23 cellular contexts compared by ENCODE assay signal in genomic region chr6:52925919-52926792, GRCh38. TPM values are rescaled to one million over a fixed set of nuclear protein-coding genes. Genes with fewer than 3 reads are reported as not detected.
A peak's percentile ranks its signal among the peaks of the same experiment; 100 is the strongest.
DNase-seq lines count a peak whose midpoint lies in the region; ATAC-seq, FAIRE-seq and TF ChIP-seq lines count a peak whose summit lies in the region.
"Had no signal": no experiment of that assay in that cellular context is flagged by ENCODE, and none has a peak within 500 bp of the region (broad histone marks: within the 10 kb centered on the region; RNA-seq: fewer than 3 reads in every experiment).

No MANE protein-coding gene starts in this region.

- H4K8ac ChIP-seq in IMR-90 (ENCODE audit: low read depth in 2 of 2, low read length in 2 of 2): no peak overlapping the region

- dilution Hi-C loops in IMR-90 (cut with HindIII; ENCODE audit: low sequenced_read_pairs, unreplicated experiment): no loop called here

- no peak overlapping the region for H2BK120ac ChIP-seq in IMR-90 (ENCODE audit: low read depth, low read length)

- H3K27ac ChIP-seq in IMR-90 (ENCODE audit: insufficient read depth, low read length): no peak overlapping the region
- peak overlapping the region; percentile 73 for H3K27ac ChIP-seq in smooth muscle cell (ENCODE audit: low read depth)

- intact Hi-C loops in IMR-90 (cut with micrococcal nuclease): loop anchor here (10.0 kb wide), 1 partner anchor 49 kb away; no protein-coding TSS in a partner anchor

- H4K20me1 ChIP-seq in IMR-90 (ENCODE audit: insufficient read depth, low read length): no peaks in the 10 kb centered on the region
- no peaks in the 10 kb centered on the region for H4K20me1 ChIP-seq in smooth muscle cell (ENCODE audit: low read depth)

- H2BK15ac ChIP-seq in IMR-90 (ENCODE audit: low read depth, low read length): no peak overlapping the region

- H3K23ac ChIP-seq in IMR-90 (ENCODE audit: low read depth, low read length): no peak overlapping the region

- DNase-seq in IMR-90 (no peak), islet precursor cell (peak; percentile 50), smooth muscle cell (lab: John Stamatoyannopoulos, UW; ENCODE audit: unreplicated experiment) (no peak), NCI-H345 (lab: John Stamatoyannopoulos, UW) (no peak), cortex of kidney (lab: John Stamatoyannopoulos, UW) (no peak)
- no peak for DNase-seq in stimulated activated CD4-positive, alpha-beta T cell treated with anti-CD3 and anti-CD28 coated beads, Interleukin-2, amount 100 ng/mL, for 24 hours
- DNase-seq: BE2C, DMS79, H7, KBM-7, NCI-H1092 treated with DMSO at 0.1 percent for 48 hours, NCI-H1436 treated with DMSO at 0.1 percent for 48 hours, NCI-H2029, NCI-H226, NCI-H524, NCI-H774, SHP77, SW 1271 had no signal

- H3K4me1 ChIP-seq in IMR-90 (ENCODE audit: control insufficient read depth, insufficient read depth, low read length): peaks cover 8% of the 10 kb centered on the region
- H3K4me1 ChIP-seq in smooth muscle cell (ENCODE audit: low read depth): peaks cover 31% of the 10 kb centered on the region

- H3F3A ChIP-seq in smooth muscle cell (ENCODE audit: low read depth): peaks cover 12% of the 10 kb centered on the region

- BruUV-seq in IMR-90 (replicated peaks; lab: Mats Ljungman, UMichigan): no TSS peak

- no peak overlapping the region for H3K4me3 ChIP-seq in IMR-90 (ENCODE audit: insufficient read depth, low read depth, low read length)
- H3K4me3 ChIP-seq in smooth muscle cell: no peak overlapping the region
- H3K4me3 ChIP-seq: A549 had no signal

- no peaks in the 10 kb centered on the region for H3K79me2 ChIP-seq in smooth muscle cell (ENCODE audit: low read depth)

- no peaks in the 10 kb centered on the region for H3K27me3 ChIP-seq in IMR-90 (ENCODE audit: control insufficient read depth, insufficient read depth, low read length)
- H3K27me3 ChIP-seq in smooth muscle cell (ENCODE audit: low read depth): no peaks in the 10 kb centered on the region
- H3K27me3 ChIP-seq: BE2C had no signal

- no peak overlapping the region for H3K56ac ChIP-seq in IMR-90 (ENCODE audit: extremely low read depth, insufficient read depth, low read length)

- H2AK9ac ChIP-seq in IMR-90 (replicated peaks; ENCODE audit: low read depth, low read length, poor library complexity): no peak overlapping the region

- no peak overlapping the region for H4K5ac ChIP-seq in IMR-90 (ENCODE audit: low read depth, low read length)

- H3K18ac ChIP-seq in IMR-90 (ENCODE audit: low read depth, low read length): no peak overlapping the region

- H3K4ac ChIP-seq in IMR-90 (ENCODE audit: low read depth, low read length): no peak overlapping the region

- TF ChIP-seq RAD21 in IMR-90 (IDR thresholded peaks at IDR 0.05; ENCODE audit: low read length): no peak

- 0 out of 2 replicates have a peak, but pooled peaks have one; percentile 19 for ATAC-seq in IMR-90 (ENCODE audit: low read depth)
- ATAC-seq: A549, HepG2 had no signal

- in situ Hi-C loops in IMR-90 (cut with MboI; ENCODE audit: low sequenced_read_pairs): no loop called here

- H3K36me3 ChIP-seq in IMR-90 (ENCODE audit: control insufficient read depth, insufficient read depth, low read length) (no peaks in the 10 kb centered on the region), smooth muscle cell (ENCODE audit: low read depth) (no peaks in the 10 kb centered on the region)
- H3K36me3 ChIP-seq: BE2C had no signal

- H3K9me1 ChIP-seq in IMR-90 (ENCODE audit: insufficient read depth, low read length): peaks cover 5% of the 10 kb centered on the region

- H2AFZ ChIP-seq in IMR-90 (replicated peaks; ENCODE audit: low read length, poor library complexity): no peak overlapping the region
- peak overlapping the region; percentile 21 for H2AFZ ChIP-seq in smooth muscle cell (ENCODE audit: low read depth)

- peak; percentile 4 for FAIRE-seq in endometrium (lab: Jason Lieb, UNC)
- FAIRE-seq: A549, D721Med, HepG2 had no signal

- no peak for TF ChIP-seq CTCF in IMR-90 (conservative IDR thresholded peaks at IDR 0.05; ENCODE audit: low read depth, low read length)
- no peak for TF ChIP-seq CTCF in smooth muscle cell (IDR thresholded peaks at IDR 0.05; ENCODE audit: borderline replicate concordance, insufficient read depth, poor library complexity, severe bottlenecking)

- POLR2A ChIA-PET in IMR-90 (lab: Charles Lee; ENCODE audit: unreplicated experiment): no interaction called here

- CTCF ChIA-PET in IMR-90 (lab: Yijun Ruan, JAX): no interaction called here

- no peaks in the 10 kb centered on the region for H3K9me3 ChIP-seq in IMR-90 (ENCODE audit: control insufficient read depth, insufficient read depth, low read length)
- no peaks in the 10 kb centered on the region for H3K9me3 ChIP-seq in smooth muscle cell (replicated peaks; ENCODE audit: low read depth)
- H3K9me3 ChIP-seq: A549, BE2C had no signal

- H3K14ac ChIP-seq in IMR-90 (replicated peaks; ENCODE audit: low read depth, low read length): no peak overlapping the region

- no peak overlapping the region for H3K9ac ChIP-seq in IMR-90 (ENCODE audit: low read depth, low read length)
- no peak overlapping the region for H3K9ac ChIP-seq in smooth muscle cell (ENCODE audit: low read depth)

- TF ChIP-seq POLR2A in IMR-90 (IDR thresholded peaks at IDR 0.05; ENCODE audit: low read depth, low read length): no peak

- no peak overlapping the region for H2BK5ac ChIP-seq in IMR-90 (ENCODE audit: low read depth, low read length, poor library complexity, severe bottlenecking)

- H3K4me2 ChIP-seq in IMR-90 (ENCODE audit: low read depth, low read length) (no peak overlapping the region), smooth muscle cell (peak overlapping the region; percentile 74)
- H3K4me2 ChIP-seq: A549 had no signal

- no peak overlapping the region for H4K91ac ChIP-seq in IMR-90 (ENCODE audit: insufficient read depth, low read depth, low read length)

- no peak overlapping the region for H2BK20ac ChIP-seq in IMR-90 (ENCODE audit: low read depth, low read length)

- no peaks in the 10 kb centered on the region for H3K79me1 ChIP-seq in IMR-90 (ENCODE audit: low read depth in 1 of 2, low read length in 2 of 2)

- no peak overlapping the region for H2AK5ac ChIP-seq in IMR-90 (ENCODE audit: low read depth, low read length)

- 73% methylated on average over 5 of the region's 9 CpGs; no CpG with 5 or more reads in 1 of the 2 experiments for WGBS in IMR-90 (ENCODE audit: extremely low coverage in 2 of 2, insufficient read length in 1 of 2), 2 experiments
- WGBS in smooth muscle cell (ENCODE audit: low lambda C conversion rate): 44% methylated on average over 9 of the region's 9 CpGs

TF ChIP-seq in IMR-90, 13 proteins besides CTCF, POLR2A, EP300 and RAD21:
- TF ChIP-seq RCOR1 (IDR thresholded peaks at IDR 0.05; ENCODE audit: insufficient replicate concordance, low read length): no peak
- no peak for TF ChIP-seq ELK1 (IDR thresholded peaks at IDR 0.05; ENCODE audit: borderline replicate concordance, low read depth, low read length)
- TF ChIP-seq CEBPB (IDR thresholded peaks at IDR 0.05; ENCODE audit: low read depth, low read length): no peak
- no peak for TF ChIP-seq NFE2L2 (IDR thresholded peaks at IDR 0.05; ENCODE audit: low read depth, low read length)
- no peak for TF ChIP-seq RFX5 (IDR thresholded peaks at IDR 0.05; ENCODE audit: low read depth, low read length)
- no peak for TF ChIP-seq FOS (IDR thresholded peaks at IDR 0.05; ENCODE audit: low read depth, low read length)
- no peak for TF ChIP-seq BHLHE40 (IDR thresholded peaks at IDR 0.05; ENCODE audit: low read depth, low read length)
- TF ChIP-seq MAFK (IDR thresholded peaks at IDR 0.05; ENCODE audit: low read depth, low read length): no peak
- no peak for TF ChIP-seq USF2 (IDR thresholded peaks at IDR 0.05; ENCODE audit: low read depth, low read length)
- no peak for TF ChIP-seq SMC3 (IDR thresholded peaks at IDR 0.05; ENCODE audit: low read depth, low read length)
- TF ChIP-seq CHD1 (IDR thresholded peaks at IDR 0.05; ENCODE audit: low read depth, low read length): no peak
- no peak for TF ChIP-seq MXI1 (IDR thresholded peaks at IDR 0.05; ENCODE audit: borderline replicate concordance, low read depth, low read length)
- no peak for TF ChIP-seq MAZ (IDR thresholded peaks at IDR 0.05; ENCODE audit: borderline replicate concordance, low read depth, low read length)

RNA-seq across cellular contexts. Expression of gene GSTA3, which starts 16.7 kb away (rescaled TPM):
- total RNA-seq in IMR-90 (2012; rRNA removed): not detected in 2 replicates
- not detected in 2 replicates for polyA plus RNA-seq in IMR-90 (2012; rRNA removed)
- polyA plus RNA-seq in IMR-90 (2012; cell fraction: cytosol; rRNA removed): not detected in 2 replicates
- polyA plus RNA-seq in IMR-90 (2012; cell fraction: nucleus; rRNA removed; ENCODE audit: low replicate concordance): not detected in 2 replicates
- not detected in 2 replicates for total RNA-seq in smooth muscle cell
- not detected in 2 replicates for polyA plus RNA-seq in smooth muscle cell
- total RNA-seq: H7, HepG2, OCI-LY7 had no signal
- polyA plus RNA-seq: A549, HepG2 had no signal
